Comparison of ENCODE assay signal across 8 cellular contexts in genomic region chr4:54716478-54717065, GRCh38. TPM values are rescaled to one million over a fixed set of nuclear protein-coding genes. Genes with fewer than 3 reads are reported as not detected.
"Had no signal": no experiment of that assay in that cellular context is flagged by ENCODE, and none has a peak within 500 bp of the region (broad histone marks: within the 10 kb centered on the region; RNA-seq: fewer than 3 reads in every experiment).

No MANE protein-coding gene starts in this region.

- H3K4me3 ChIP-seq: GM23338 had no signal

- FAIRE-seq: H1, H54, HTR-8/SVneo had no signal

- H3K4me3 Mint-ChIP-seq: GM23338, H9 had no signal

- H3K27ac Mint-ChIP-seq: H9 had no signal

- H2AFZ ChIP-seq: GM23338 had no signal

- H3K4me2 ChIP-seq: GM23338 had no signal

- H3K9me3 Mint-ChIP-seq: GM23338, H9 had no signal

- DNase-seq: H9, HCEC 1CT, IMR-90 had no signal

- ATAC-seq: GM23338 had no signal

RNA-seq across cellular contexts. Expression of gene KIT, which starts 58.8 kb away (rescaled TPM):
- total RNA-seq: HT-29 had no signal
